In the genomic region with DNA sequence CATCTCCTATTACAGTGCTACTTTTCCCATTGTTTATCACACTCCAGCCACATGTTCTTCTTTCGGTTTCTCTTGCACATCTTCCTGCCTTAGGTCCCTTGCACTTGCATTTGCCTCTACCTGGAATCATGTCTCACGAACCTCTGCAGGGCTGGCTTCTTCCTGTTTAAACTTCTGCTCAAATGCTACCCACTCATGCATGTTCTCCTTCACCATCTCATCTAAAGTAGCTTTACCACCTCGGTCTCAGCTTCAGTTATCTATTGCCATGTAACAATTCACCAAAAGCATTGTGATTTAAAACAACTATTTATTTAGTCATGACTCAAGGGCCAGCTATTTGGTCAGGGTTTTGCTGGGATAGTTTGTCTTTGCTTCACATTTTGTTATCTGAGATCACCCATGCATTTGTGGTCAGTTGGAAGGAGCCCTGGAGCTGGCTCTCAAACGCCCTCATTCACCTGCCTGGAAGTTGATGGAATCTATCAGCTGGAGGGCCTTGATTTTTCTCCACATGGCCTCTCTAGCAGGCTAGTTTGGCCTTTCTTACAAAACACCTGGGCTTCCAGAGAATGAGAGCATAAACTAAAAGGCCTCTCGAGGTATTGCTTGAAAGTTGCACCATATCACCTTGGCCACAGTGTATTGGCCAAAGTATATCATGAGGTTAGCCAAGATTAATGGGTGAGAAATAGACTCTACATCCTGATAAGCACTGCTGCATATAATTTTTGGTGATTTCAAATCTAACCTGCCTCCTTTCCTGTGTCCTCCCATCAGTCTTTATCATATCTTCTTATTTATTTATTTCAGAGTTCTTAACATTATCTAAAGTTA, we compare ENCODE assay signal across 1 cellular context.
TF ChIP-seq lines count a peak whose summit lies in the region.

No MANE protein-coding gene starts in this region.

TF ChIP-seq in GM23338, 12 proteins besides CTCF, POLR2A, EP300 and RAD21:
- no peak for TF ChIP-seq ETS1 (IDR thresholded peaks at IDR 0.05)
- TF ChIP-seq CREB1 (CRISPR knock-in tag; IDR thresholded peaks at IDR 0.05; ENCODE audit: low read depth) = no peak
- TF ChIP-seq ZNF114 (CRISPR knock-in tag; IDR thresholded peaks at IDR 0.05) = no peak
- TF ChIP-seq ZNF331 (CRISPR knock-in tag; IDR thresholded peaks at IDR 0.05; ENCODE audit: low read depth) = no peak
- no peak for TF ChIP-seq NANOG (IDR thresholded peaks at IDR 0.05; ENCODE audit: borderline replicate concordance)
- TF ChIP-seq STAT1 (IDR thresholded peaks at IDR 0.05; ENCODE audit: unreplicated experiment) = no peak
- TF ChIP-seq, protein P1, sequence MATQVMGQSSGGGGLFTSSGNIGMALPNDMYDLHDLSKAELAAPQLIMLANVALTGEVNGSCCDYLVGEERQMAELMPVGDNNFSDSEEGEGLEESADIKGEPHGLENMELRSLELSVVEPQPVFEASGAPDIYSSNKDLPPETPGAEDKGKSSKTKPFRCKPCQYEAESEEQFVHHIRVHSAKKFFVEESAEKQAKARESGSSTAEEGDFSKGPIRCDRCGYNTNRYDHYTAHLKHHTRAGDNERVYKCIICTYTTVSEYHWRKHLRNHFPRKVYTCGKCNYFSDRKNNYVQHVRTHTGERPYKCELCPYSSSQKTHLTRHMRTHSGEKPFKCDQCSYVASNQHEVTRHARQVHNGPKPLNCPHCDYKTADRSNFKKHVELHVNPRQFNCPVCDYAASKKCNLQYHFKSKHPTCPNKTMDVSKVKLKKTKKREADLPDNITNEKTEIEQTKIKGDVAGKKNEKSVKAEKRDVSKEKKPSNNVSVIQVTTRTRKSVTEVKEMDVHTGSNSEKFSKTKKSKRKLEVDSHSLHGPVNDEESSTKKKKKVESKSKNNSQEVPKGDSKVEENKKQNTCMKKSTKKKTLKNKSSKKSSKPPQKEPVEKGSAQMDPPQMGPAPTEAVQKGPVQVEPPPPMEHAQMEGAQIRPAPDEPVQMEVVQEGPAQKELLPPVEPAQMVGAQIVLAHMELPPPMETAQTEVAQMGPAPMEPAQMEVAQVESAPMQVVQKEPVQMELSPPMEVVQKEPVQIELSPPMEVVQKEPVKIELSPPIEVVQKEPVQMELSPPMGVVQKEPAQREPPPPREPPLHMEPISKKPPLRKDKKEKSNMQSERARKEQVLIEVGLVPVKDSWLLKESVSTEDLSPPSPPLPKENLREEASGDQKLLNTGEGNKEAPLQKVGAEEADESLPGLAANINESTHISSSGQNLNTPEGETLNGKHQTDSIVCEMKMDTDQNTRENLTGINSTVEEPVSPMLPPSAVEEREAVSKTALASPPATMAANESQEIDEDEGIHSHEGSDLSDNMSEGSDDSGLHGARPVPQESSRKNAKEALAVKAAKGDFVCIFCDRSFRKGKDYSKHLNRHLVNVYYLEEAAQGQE (IDR thresholded peaks at IDR 0.05; ENCODE audit: unreplicated experiment) = no peak
- no peak for TF ChIP-seq EZH2 (IDR thresholded peaks at IDR 0.05; ENCODE audit: low read depth, unreplicated experiment)
- TF ChIP-seq EZH2phosphoT487 (IDR thresholded peaks at IDR 0.05; ENCODE audit: unreplicated experiment) = no peak
- no peak for TF ChIP-seq POLR2AphosphoS5 (IDR thresholded peaks at IDR 0.05; ENCODE audit: low read depth)
- TF ChIP-seq, protein P2, sequence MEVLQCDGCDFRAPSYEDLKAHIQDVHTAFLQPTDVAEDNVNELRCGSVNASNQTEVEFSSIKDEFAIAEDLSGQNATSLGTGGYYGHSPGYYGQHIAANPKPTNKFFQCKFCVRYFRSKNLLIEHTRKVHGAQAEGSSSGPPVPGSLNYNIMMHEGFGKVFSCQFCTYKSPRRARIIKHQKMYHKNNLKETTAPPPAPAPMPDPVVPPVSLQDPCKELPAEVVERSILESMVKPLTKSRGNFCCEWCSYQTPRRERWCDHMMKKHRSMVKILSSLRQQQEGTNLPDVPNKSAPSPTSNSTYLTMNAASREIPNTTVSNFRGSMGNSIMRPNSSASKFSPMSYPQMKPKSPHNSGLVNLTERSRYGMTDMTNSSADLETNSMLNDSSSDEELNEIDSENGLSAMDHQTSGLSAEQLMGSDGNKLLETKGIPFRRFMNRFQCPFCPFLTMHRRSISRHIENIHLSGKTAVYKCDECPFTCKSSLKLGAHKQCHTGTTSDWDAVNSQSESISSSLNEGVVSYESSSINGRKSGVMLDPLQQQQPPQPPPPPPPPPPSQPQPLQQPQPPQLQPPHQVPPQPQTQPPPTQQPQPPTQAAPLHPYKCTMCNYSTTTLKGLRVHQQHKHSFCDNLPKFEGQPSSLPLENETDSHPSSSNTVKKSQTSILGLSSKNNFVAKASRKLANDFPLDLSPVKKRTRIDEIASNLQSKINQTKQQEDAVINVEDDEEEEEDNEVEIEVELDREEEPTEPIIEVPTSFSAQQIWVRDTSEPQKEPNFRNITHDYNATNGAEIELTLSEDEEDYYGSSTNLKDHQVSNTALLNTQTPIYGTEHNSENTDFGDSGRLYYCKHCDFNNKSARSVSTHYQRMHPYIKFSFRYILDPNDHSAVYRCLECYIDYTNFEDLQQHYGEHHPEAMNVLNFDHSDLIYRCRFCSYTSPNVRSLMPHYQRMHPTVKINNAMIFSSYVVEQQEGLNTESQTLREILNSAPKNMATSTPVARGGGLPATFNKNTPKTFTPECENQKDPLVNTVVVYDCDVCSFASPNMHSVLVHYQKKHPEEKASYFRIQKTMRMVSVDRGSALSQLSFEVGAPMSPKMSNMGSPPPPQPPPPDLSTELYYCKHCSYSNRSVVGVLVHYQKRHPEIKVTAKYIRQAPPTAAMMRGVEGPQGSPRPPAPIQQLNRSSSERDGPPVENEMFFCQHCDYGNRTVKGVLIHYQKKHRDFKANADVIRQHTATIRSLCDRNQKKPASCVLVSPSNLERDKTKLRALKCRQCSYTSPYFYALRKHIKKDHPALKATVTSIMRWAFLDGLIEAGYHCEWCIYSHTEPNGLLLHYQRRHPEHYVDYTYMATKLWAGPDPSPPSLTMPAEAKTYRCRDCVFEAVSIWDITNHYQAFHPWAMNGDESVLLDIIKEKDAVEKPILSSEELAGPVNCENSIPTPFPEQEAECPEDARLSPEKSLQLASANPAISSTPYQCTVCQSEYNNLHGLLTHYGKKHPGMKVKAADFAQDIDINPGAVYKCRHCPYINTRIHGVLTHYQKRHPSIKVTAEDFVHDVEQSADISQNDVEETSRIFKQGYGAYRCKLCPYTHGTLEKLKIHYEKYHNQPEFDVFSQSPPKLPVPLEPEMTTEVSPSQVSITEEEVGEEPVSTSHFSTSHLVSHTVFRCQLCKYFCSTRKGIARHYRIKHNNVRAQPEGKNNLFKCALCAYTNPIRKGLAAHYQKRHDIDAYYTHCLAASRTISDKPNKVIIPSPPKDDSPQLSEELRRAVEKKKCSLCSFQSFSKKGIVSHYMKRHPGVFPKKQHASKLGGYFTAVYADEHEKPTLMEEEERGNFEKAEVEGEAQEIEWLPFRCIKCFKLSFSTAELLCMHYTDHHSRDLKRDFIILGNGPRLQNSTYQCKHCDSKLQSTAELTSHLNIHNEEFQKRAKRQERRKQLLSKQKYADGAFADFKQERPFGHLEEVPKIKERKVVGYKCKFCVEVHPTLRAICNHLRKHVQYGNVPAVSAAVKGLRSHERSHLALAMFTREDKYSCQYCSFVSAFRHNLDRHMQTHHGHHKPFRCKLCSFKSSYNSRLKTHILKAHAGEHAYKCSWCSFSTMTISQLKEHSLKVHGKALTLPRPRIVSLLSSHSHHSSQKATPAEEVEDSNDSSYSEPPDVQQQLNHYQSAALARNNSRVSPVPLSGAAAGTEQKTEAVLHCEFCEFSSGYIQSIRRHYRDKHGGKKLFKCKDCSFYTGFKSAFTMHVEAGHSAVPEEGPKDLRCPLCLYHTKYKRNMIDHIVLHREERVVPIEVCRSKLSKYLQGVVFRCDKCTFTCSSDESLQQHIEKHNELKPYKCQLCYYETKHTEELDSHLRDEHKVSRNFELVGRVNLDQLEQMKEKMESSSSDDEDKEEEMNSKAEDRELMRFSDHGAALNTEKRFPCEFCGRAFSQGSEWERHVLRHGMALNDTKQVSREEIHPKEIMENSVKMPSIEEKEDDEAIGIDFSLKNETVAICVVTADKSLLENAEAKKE (CRISPR knock-in tag; IDR thresholded peaks at IDR 0.05) = no peak
- no peak for TF ChIP-seq JUNB (IDR thresholded peaks at IDR 0.05; ENCODE audit: unreplicated experiment)
